ENCODE assay signal across 24 cellular contexts in the genomic region with DNA sequence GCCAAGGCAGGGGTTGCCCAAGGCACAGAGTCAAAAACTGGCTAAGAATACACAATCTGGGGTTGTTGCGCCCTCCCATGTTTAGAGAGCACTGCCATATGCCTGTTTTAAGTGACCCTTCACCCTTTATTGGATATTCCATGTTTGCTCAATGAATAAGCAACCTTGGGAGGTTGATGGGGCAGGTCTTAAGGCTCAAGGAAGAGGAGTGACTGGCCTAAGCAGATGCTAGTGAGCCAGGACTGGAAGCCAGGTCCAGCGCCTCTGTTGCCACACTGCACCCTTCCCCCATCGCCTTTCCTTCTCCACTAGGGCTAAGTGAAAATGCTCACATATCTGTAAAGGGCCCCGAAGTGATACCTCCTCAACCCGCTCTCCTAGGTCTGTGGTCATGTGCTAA. TPM values are rescaled to one million over a fixed set of nuclear protein-coding genes. Genes with fewer than 3 reads are reported as not detected.
A peak's percentile ranks its signal among the peaks of the same experiment; 100 is the strongest.
DNase-seq lines count a peak whose midpoint lies in the region; ATAC-seq and TF ChIP-seq lines count a peak whose summit lies in the region.
"Had no signal": no experiment of that assay in that cellular context is flagged by ENCODE, and none has a peak within 500 bp of the region (broad histone marks: within the 10 kb centered on the region; RNA-seq: fewer than 3 reads in every experiment).

No MANE protein-coding gene starts in this region.

- H3F3A ChIP-seq in PC-3 (ENCODE audit: low read length, unreplicated experiment), result no peaks in the 10 kb centered on the region

- H3K9me2 ChIP-seq in PC-3 (replicated peaks; ENCODE audit: low read length), result no peaks in the 10 kb centered on the region

- POLR2A ChIA-PET in Caco-2 (lab: Charles Lee), result no interaction called here
- POLR2A ChIA-PET in PC-3 (lab: Charles Lee; ENCODE audit: unreplicated experiment), result no interaction called here

- H3K4me2 ChIP-seq in PC-3 (ENCODE audit: low read length) (no peak overlapping the region), trophoblast cell (ENCODE audit: low read length) (no peak overlapping the region)
- H3K4me2 ChIP-seq: BLaER1 treated with 17β-estradiol and CSF1 and Interleukin-3, amounts not matched to agents 10 nM and 100 nM; GM23338 had no signal

- ATAC-seq in PC-3 (peak; percentile 60; the same call in 1 of the 2 replicates), left colon (peak; percentile 32), HG03520 (IDR thresholded peaks at IDR 0.05; ENCODE audit: unreplicated experiment) (no peak)
- ATAC-seq: GM23338 had no signal

- in situ Hi-C loops in KBM-7 (cut with MboI; ENCODE audit: low pct_unique_long_range_greater_than_20kb, low sequenced_read_pairs), result no loop called here

- H3K4ac ChIP-seq in trophoblast cell (ENCODE audit: low read depth, low read length), result peak overlapping the region; percentile 31

- H2BK5ac ChIP-seq in trophoblast cell (ENCODE audit: low read depth, low read length, poor library complexity), result no peak overlapping the region

- no peak overlapping the region for H2BK12ac ChIP-seq in trophoblast cell (ENCODE audit: low read length)

- H4K20me1 ChIP-seq in PC-3 (ENCODE audit: low read length), result peaks cover 63% of the 10 kb centered on the region

- CTCF ChIA-PET in Caco-2 (lab: Charles Lee), result no interaction called here
- CTCF ChIA-PET in PC-3 (lab: Charles Lee), result no interaction called here

- H3K36me3 ChIP-seq in Caco-2 (ENCODE audit: control insufficient read depth, insufficient read depth, low read length), result no peaks in the 10 kb centered on the region
- H3K36me3 ChIP-seq in PC-3 (ENCODE audit: low read depth, low read length), result peaks cover 49% of the 10 kb centered on the region
- H3K36me3 ChIP-seq in trophoblast cell (ENCODE audit: control insufficient read depth in 1 of 2, insufficient read depth in 2 of 2, low read length in 2 of 2), result peaks cover 9 to 13% of the 10 kb centered on the region in 2 experiments

- H3K4me3 ChIP-seq in Caco-2 (ENCODE audit: low read depth, low read length) (no peak overlapping the region), PC-3 (ENCODE audit: low read length) (no peak overlapping the region), trophoblast cell (ENCODE audit: low read depth, low read length) (no peak overlapping the region)
- H3K4me3 ChIP-seq: BLaER1 treated with 17β-estradiol and CSF1 and Interleukin-3, amounts not matched to agents 10 nM and 100 nM; GM23338; HAP-1; Peyer's patch; SJCRH30 had no signal

- intact Hi-C loops in Caco-2 (cut with micrococcal nuclease; ENCODE audit: unreplicated experiment) (no loop called here), PC-3 (cut with micrococcal nuclease) (no loop called here), left colon (cut with DNase I, micrococcal nuclease) (no loop called here)

- H4K91ac ChIP-seq in trophoblast cell (ENCODE audit: low read depth, low read length), result no peak overlapping the region

- peaks cover 18% of the 10 kb centered on the region for H3K4me1 Mint-ChIP-seq in Caco-2 (ENCODE audit: low read depth, unreplicated experiment)

- H3K23ac ChIP-seq in trophoblast cell (ENCODE audit: low read length), result no peak overlapping the region

- no peak overlapping the region for H2BK120ac ChIP-seq in trophoblast cell (ENCODE audit: insufficient read depth, low read length, poor library complexity)

- no peak for TF ChIP-seq CTCF in Caco-2 (IDR thresholded peaks at IDR 0.05; ENCODE audit: insufficient read depth in 1 of 2, low read depth in 1 of 2, low read length in 1 of 2, severe bottlenecking in 1 of 2, unreplicated experiment in 1 of 2)
- TF ChIP-seq CTCF in PC-3 (conservative IDR thresholded peaks at IDR 0.05; ENCODE audit: low read depth, low read length), result no peak

- WGBS in trophoblast cell (ENCODE audit: extremely low coverage, insufficient coverage, insufficient read length), result no CpG with 5 or more reads among the region's 5 CpGs

- H3K9ac ChIP-seq in PC-3 (ENCODE audit: low read length) (no peak overlapping the region), trophoblast cell (ENCODE audit: low read length) (no peak overlapping the region)
- H3K9ac ChIP-seq: BLaER1 treated with 17β-estradiol and CSF1 and Interleukin-3, amounts not matched to agents 10 nM and 100 nM had no signal

- H3K27me3 ChIP-seq in Caco-2 (replicated peaks; ENCODE audit: control insufficient read depth, insufficient read depth, low read length) (no peaks in the 10 kb centered on the region), PC-3 (ENCODE audit: low read length) (no peaks in the 10 kb centered on the region), trophoblast cell (ENCODE audit: insufficient read depth, low read length) (no peaks in the 10 kb centered on the region)
- H3K27me3 ChIP-seq: BLaER1 treated with 17β-estradiol and CSF1 and Interleukin-3, amounts not matched to agents 10 nM and 100 nM; Peyer's patch; SJCRH30 had no signal

- H3K4me1 ChIP-seq in Caco-2, result peaks cover 34% of the 10 kb centered on the region
- H3K4me1 ChIP-seq in PC-3 (ENCODE audit: insufficient read depth, low read length), result peaks cover 28% of the 10 kb centered on the region
- H3K4me1 ChIP-seq in trophoblast cell (ENCODE audit: control insufficient read depth in 1 of 2, insufficient read depth in 2 of 2, low read length in 2 of 2), result peaks cover 0 to 5% of the 10 kb centered on the region in 2 experiments

- no peak overlapping the region for H3K27ac Mint-ChIP-seq in Caco-2 (ENCODE audit: unreplicated experiment)
- H3K27ac Mint-ChIP-seq: GM23338 had no signal

- no peaks in the 10 kb centered on the region for H3K27me3 Mint-ChIP-seq in Caco-2 (ENCODE audit: insufficient read depth, unreplicated experiment)

- no peak overlapping the region for H3K14ac ChIP-seq in trophoblast cell (ENCODE audit: low read length)

- no peaks in the 10 kb centered on the region for H3K9me3 ChIP-seq in Caco-2
- H3K9me3 ChIP-seq in PC-3 (ENCODE audit: low read length), result no peaks in the 10 kb centered on the region
- H3K9me3 ChIP-seq in trophoblast cell (ENCODE audit: insufficient read depth, low read depth, low read length), result no peaks in the 10 kb centered on the region
- H3K9me3 ChIP-seq: BLaER1 treated with 17β-estradiol and CSF1 and Interleukin-3, amounts not matched to agents 10 nM and 100 nM; HAP-1; Peyer's patch; SJCRH30 had no signal

- H3K79me1 ChIP-seq in trophoblast cell (ENCODE audit: low read length), result no peaks in the 10 kb centered on the region

- H4K12ac ChIP-seq in trophoblast cell (ENCODE audit: low read depth, low read length), result no peak overlapping the region

- no peaks in the 10 kb centered on the region for H3K9me3 Mint-ChIP-seq in Caco-2 (ENCODE audit: unreplicated experiment)
- H3K9me3 Mint-ChIP-seq: CD8-positive, alpha-beta memory T cell; GM23338 had no signal

- DNase-seq in Caco-2 (no peak), PC-3 (peak; percentile 18), left colon (no peak), trophoblast cell (no peak), KBM-7 (no peak)
- DNase-seq in stimulated activated naive CD4-positive, alpha-beta T cell treated with Interleukin-2 at 50 U/mL for 16 hours (lab: John Stamatoyannopoulos, UW), result no peak
- DNase-seq: ACHN; CD8-positive, alpha-beta memory T cell; KG1; NCI-H1105; NCI-H146; NCI-H2029; NCI-H2227 treated with DMSO at 0.1 percent for 48 hours; NCI-H510A; NCI-H774; NK-92 treated with Interleukin-12 subunit alpha and Interleukin-12 subunit beta, amount 100 ng/mL, for 24 hours; Peyer's patch; SJCRH30 had no signal

- peaks cover 78% of the 10 kb centered on the region for H3K79me2 ChIP-seq in PC-3 (ENCODE audit: low read length)
- H3K79me2 ChIP-seq in trophoblast cell (ENCODE audit: control insufficient read depth, insufficient read depth, low read length, poor library complexity), result peaks cover 7% of the 10 kb centered on the region

- H3K4me3 Mint-ChIP-seq in Caco-2 (ENCODE audit: unreplicated experiment), result peak overlapping the region; percentile 14
- H3K4me3 Mint-ChIP-seq: GM23338 had no signal

- BruUV-seq in Caco-2 (replicated peaks; lab: Mats Ljungman, UMichigan) (no TSS peak), PC-3 (replicated peaks; lab: Mats Ljungman, UMichigan) (no TSS peak)

- H3K36me3 Mint-ChIP-seq in Caco-2 (ENCODE audit: insufficient read depth, unreplicated experiment), result peaks cover 84% of the 10 kb centered on the region

- no peak overlapping the region for H4K8ac ChIP-seq in trophoblast cell (ENCODE audit: low read depth, low read length)

- H3K18ac ChIP-seq in trophoblast cell (ENCODE audit: low read length), result no peak overlapping the region

- no peak overlapping the region for H2AK5ac ChIP-seq in trophoblast cell (ENCODE audit: low read length)

- H3K27ac ChIP-seq in PC-3 (ENCODE audit: low read length) (no peak overlapping the region), trophoblast cell (ENCODE audit: low read depth, low read length) (no peak overlapping the region)
- H3K27ac ChIP-seq: BLaER1 treated with 17β-estradiol and CSF1 and Interleukin-3, amounts not matched to agents 10 nM and 100 nM; SJCRH30 had no signal

- H2AFZ ChIP-seq in PC-3 (ENCODE audit: low read length) (no peak overlapping the region), trophoblast cell (ENCODE audit: insufficient read depth, low read length, poor library complexity) (no peak overlapping the region)
- H2AFZ ChIP-seq: GM23338 had no signal

RNA-seq across cellular contexts. Expression of gene TXN, which starts 6.7 kb away (rescaled TPM):
- total RNA-seq in Caco-2 (2022) (446 and 476 TPM in 2 replicates), PC-3 (2014; rRNA removed) (178 and 216 TPM in 2 replicates), left colon (100 to 1,000 TPM; 373 to 609 TPM)
- polyA plus RNA-seq in trophoblast cell (2013), result 371 and 378 TPM in 2 replicates

RNA-seq across cellular contexts. Expression of gene C9orf152, which starts 41.7 kb away (rescaled TPM):
- total RNA-seq in Caco-2 (2022), result 0.36 and 0.42 TPM in 2 replicates
- 0.95 and 1.4 TPM in 2 replicates for total RNA-seq in PC-3 (2014; rRNA removed)
- total RNA-seq in left colon, result 10 to 100 TPM; 54.3 to 62.0 TPM
- 0.05 and 0.06 TPM in 2 replicates for polyA plus RNA-seq in trophoblast cell (2013)
- total RNA-seq: CD8-positive, alpha-beta memory T cell; Daoy; GM23338; HT1080; SJCRH30 had no signal
- polyA plus RNA-seq: CD8-positive, alpha-beta memory T cell; GM23338 had no signal

Comparison
In these comparisons a context has a peak if more than half of its experiments do, and no peak if none do; other contexts are left out.
1. RNA of gene C9orf152, which starts 41.7 kb away (total RNA-seq): 54.3 to 62.0 TPM in left colon; 0.95 to 1.4 TPM in PC-3 and 0.36 to 0.42 TPM in Caco-2; every median in the first group is over 10 times any median in the second.